In genomic region chr9:8857330-8858249, GRCh38 we compare ENCODE assay signal across 8 cellular contexts.
DNase-seq lines count a peak whose midpoint lies in the region; ATAC-seq and TF ChIP-seq lines count a peak whose summit lies in the region.

No MANE protein-coding gene starts in this region.

- no peak for TF ChIP-seq CTCF in astrocyte of the cerebellum (IDR thresholded peaks at IDR 0.05; ENCODE audit: low read depth, low read length, missing control alignments)

- in situ Hi-C loops in astrocyte of the cerebellum (cut with HindIII; ENCODE audit: low sequenced_read_pairs): no loop called here

- peak; percentile 67 for DNase-seq in DMS 273 (lab: John Stamatoyannopoulos, UW; ENCODE audit: unreplicated experiment)
- DNase-seq in DMS 273 treated with DMSO at 0.1 percent for 48 hours (lab: John Stamatoyannopoulos, UW): no peak
- DNase-seq in NCI-H146 treated with DMSO at 0.1 percent for 48 hours (lab: John Stamatoyannopoulos, UW; ENCODE audit: unreplicated experiment): peak; percentile 63
- no peak for DNase-seq in astrocyte of the cerebellum (ENCODE audit: low read depth)
- DNase-seq in putamen (ENCODE audit: low spot score): peak; percentile 88

- peak overlapping the region; percentile 58 for H3K4me3 ChIP-seq in astrocyte of the cerebellum (ENCODE audit: low read depth, low read length)
- H3K4me3 ChIP-seq in iPS-11a (ENCODE audit: low read depth, low read length): peak overlapping the region; percentile 76

- ATAC-seq in GM21737 (IDR thresholded peaks at IDR 0.05; ENCODE audit: unreplicated experiment) (no peak), GM19467 (IDR thresholded peaks at IDR 0.05; ENCODE audit: unreplicated experiment) (no peak)

Comparison
In these comparisons a context has a peak if more than half of its experiments do, and no peak if none do; other contexts are left out.
1. DNase-seq: peak in DMS 273 (single experiment), NCI-H146 treated with DMSO at 0.1 percent for 48 hours (single experiment) and putamen (single experiment); none in DMS 273 treated with DMSO at 0.1 percent for 48 hours (single experiment) and astrocyte of the cerebellum (single experiment).